18 cellular contexts compared by ENCODE assay signal in genomic region chr15:70016511-70016994, GRCh38.
DNase-seq lines count a peak whose midpoint lies in the region; ATAC-seq and TF ChIP-seq lines count a peak whose summit lies in the region.
"Had no signal": no experiment of that assay in that cellular context is flagged by ENCODE, and none has a peak within 500 bp of the region (broad histone marks: within the 10 kb centered on the region; RNA-seq: fewer than 3 reads in every experiment).

No MANE protein-coding gene starts in this region.

- no peak overlapping the region for H4K91ac ChIP-seq in H9 (ENCODE audit: insufficient read length, low read depth, low read length)

- no peak overlapping the region for H3K4me2 ChIP-seq in H9 (ENCODE audit: insufficient read depth, insufficient read length, low read length)

- H3K9me3 Mint-ChIP-seq in H9: no peaks in the 10 kb centered on the region; a peak in 2 of 5 replicates
- no peaks in the 10 kb centered on the region for H3K9me3 Mint-ChIP-seq in endothelial cell (ENCODE audit: unreplicated experiment)
- H3K9me3 Mint-ChIP-seq: activated T-cell treated with anti-CD3 and anti-CD28 coated beads, Interleukin-2, amount 50 U/mL, for 72 hours had no signal

- no CpG with 5 or more reads among the region's 6 CpGs for WGBS in H9 (ENCODE audit: extremely low coverage, insufficient read length, low lambda C conversion rate)

- H3K27me3 Mint-ChIP-seq in H9 (ENCODE audit: low read depth): peaks cover 20% of the 10 kb centered on the region
- peaks cover 9% of the 10 kb centered on the region for H3K27me3 Mint-ChIP-seq in endothelial cell (ENCODE audit: unreplicated experiment)

- H3K79me1 ChIP-seq in H9 (ENCODE audit: insufficient read depth, low read depth, low read length, poor library complexity, severe bottlenecking): no peaks in the 10 kb centered on the region

- no peak overlapping the region for H4K5ac ChIP-seq in H9 (ENCODE audit: insufficient read length, low read depth, low read length)

- H3K14ac ChIP-seq in H9 (ENCODE audit: insufficient read depth, low read length): 0 out of 2 replicates have a peak overlapping the region, but pooled peaks have one; percentile 43

- no peaks in the 10 kb centered on the region for H3K9me3 ChIP-seq in H9 (ENCODE audit: control insufficient read depth, low read depth, low read length)
- H3K9me3 ChIP-seq: left lung had no signal

- H3K27me3 ChIP-seq in GM06990 (replicated peaks; ENCODE audit: control insufficient read depth, insufficient read depth, low read length) (no peaks in the 10 kb centered on the region), H9 (ENCODE audit: insufficient read depth, low read length) (no peaks in the 10 kb centered on the region)
- H3K27me3 ChIP-seq: left lung had no signal

- H3K79me2 ChIP-seq in H9 (ENCODE audit: insufficient read depth, low read length): no peaks in the 10 kb centered on the region

- DNase-seq in GM06990 (ENCODE audit: extremely low read depth, insufficient read length): peak; percentile 73
- no peak for DNase-seq in H9
- DNase-seq in endothelial cell (ENCODE audit: low spot score): no peak
- DNase-seq in activated CD4-positive, CD25-positive, alpha-beta regulatory T cell treated with anti-CD3 and anti-CD28 coated beads, Interleukin-2, amount 50 U/mL, for 72 hours: no peak
- DNase-seq in NOMO-1 (lab: John Stamatoyannopoulos, UW; ENCODE audit: unreplicated experiment in 2 of 2): no peak
- DNase-seq: activated CD4-positive, alpha-beta T cell treated with anti-CD3 and anti-CD28 coated beads for 48 hours; activated T-cell treated with anti-CD3 and anti-CD28 coated beads, Interleukin-2, amount 50 U/mL, for 72 hours; AML-193; left lung; NCI-H1092; NCI-H446; nephron progenitor cell; right cardiac atrium; stimulated activated CD4-positive, alpha-beta T cell treated with anti-CD3 and anti-CD28 coated beads, Interleukin-4, amount 100 ng/mL, for 24 hours; stimulated activated naive B cell treated with anti-CD40 and anti-IgM and Interleukin-4, amounts not matched to agents 10 μg/mL and 1 μg/mL and 100 μg/mL, for 72 hours had no signal

- no peak overlapping the region for H2BK120ac ChIP-seq in H9 (ENCODE audit: low read depth, low read length, poor library complexity, severe bottlenecking)

- no peak overlapping the region for H3K56ac ChIP-seq in H9 (ENCODE audit: insufficient read length, low read depth, low read length)

- H3K36me3 ChIP-seq in GM06990 (ENCODE audit: control insufficient read depth, insufficient read depth, low read length): no peaks in the 10 kb centered on the region
- H3K36me3 ChIP-seq: left lung had no signal

- H3K4me3 Mint-ChIP-seq in H9 (no peak overlapping the region), endothelial cell (ENCODE audit: unreplicated experiment) (peak overlapping the region; percentile 2)
- H3K4me3 Mint-ChIP-seq: activated T-cell treated with anti-CD3 and anti-CD28 coated beads, Interleukin-2, amount 50 U/mL, for 72 hours had no signal

- H3K4me1 ChIP-seq in H9 (ENCODE audit: insufficient read depth, low read length): no peaks in the 10 kb centered on the region; the same call in 1 of the 2 replicates
- H3K4me1 ChIP-seq: left lung had no signal

- no peak overlapping the region for H4K8ac ChIP-seq in H9 (replicated peaks; ENCODE audit: insufficient read length, low read depth, low read length)

- peaks cover 0 to 4% (median 0%) of the 10 kb centered on the region in 3 experiments; a peak in 1 of 7 replicates for H3K36me3 Mint-ChIP-seq in H9 (ENCODE audit: insufficient read depth in 1 of 3, low read depth in 3 of 3)
- peaks cover 5% of the 10 kb centered on the region for H3K36me3 Mint-ChIP-seq in endothelial cell (ENCODE audit: low read depth, unreplicated experiment)

- no peak overlapping the region for H3K18ac ChIP-seq in H9 (ENCODE audit: insufficient read length, low read depth, low read length)

- TF ChIP-seq CTCF in GM06990 (IDR thresholded peaks at IDR 0.05; ENCODE audit: insufficient read depth, low read length, poor library complexity, severe bottlenecking) (no peak), H9 (conservative IDR thresholded peaks at IDR 0.05) (no peak), endothelial cell (IDR thresholded peaks at IDR 0.05; ENCODE audit: unreplicated experiment) (no peak)

- H2BK20ac ChIP-seq in H9 (ENCODE audit: low read depth, low read length, poor library complexity, severe bottlenecking): no peak overlapping the region

- no peak overlapping the region for H2BK12ac ChIP-seq in H9 (ENCODE audit: insufficient read length, low read depth, low read length)

- H3K9ac ChIP-seq in H9 (ENCODE audit: extremely low read depth, insufficient read length, low read length): no peak overlapping the region

- no peaks in the 10 kb centered on the region for H3K23me2 ChIP-seq in H9 (ENCODE audit: insufficient read length, low read depth, low read length, poor library complexity, severe bottlenecking)

- H3K4me3 ChIP-seq in GM06990 (replicated peaks; ENCODE audit: low read depth, low read length): no peak overlapping the region
- H3K4me3 ChIP-seq: left lung had no signal

- peaks cover 30 to 36% of the 10 kb centered on the region in 2 experiments for H3K4me1 Mint-ChIP-seq in H9
- H3K4me1 Mint-ChIP-seq in endothelial cell (ENCODE audit: unreplicated experiment): peaks cover 15% of the 10 kb centered on the region

- no peak overlapping the region for H3K27ac Mint-ChIP-seq in H9
- H3K27ac Mint-ChIP-seq in endothelial cell (ENCODE audit: unreplicated experiment): no peak overlapping the region
- H3K27ac Mint-ChIP-seq: activated T-cell treated with anti-CD3 and anti-CD28 coated beads, Interleukin-2, amount 50 U/mL, for 72 hours had no signal

- no peak overlapping the region for H2BK15ac ChIP-seq in H9 (ENCODE audit: low read depth, low read length)

- no peak overlapping the region for H2BK5ac ChIP-seq in H9 (ENCODE audit: insufficient read length, low read length)

- no peak overlapping the region for H3K4ac ChIP-seq in H9 (ENCODE audit: low read depth, low read length)

- no peaks in the 10 kb centered on the region for H4K20me1 ChIP-seq in H9 (ENCODE audit: control insufficient read depth, insufficient read depth, insufficient read length)

- peak; percentile 27 for ATAC-seq in GM18520 (IDR thresholded peaks at IDR 0.05; ENCODE audit: unreplicated experiment)
- no peak for ATAC-seq in GM19328 (IDR thresholded peaks at IDR 0.05; ENCODE audit: unreplicated experiment)
- no peak for ATAC-seq in GM19023 (IDR thresholded peaks at IDR 0.05; ENCODE audit: unreplicated experiment)
- ATAC-seq: activated T-cell treated with anti-CD3 and anti-CD28 coated beads, Interleukin-2, amount 50 U/mL, for 72 hours; left lung; right cardiac atrium had no signal

- H2AK5ac ChIP-seq in H9 (ENCODE audit: insufficient read length, low read length): no peak overlapping the region

- H3K23ac ChIP-seq in H9 (ENCODE audit: insufficient read length, low read depth, low read length): no peak overlapping the region

- no peak overlapping the region for H3K27ac ChIP-seq in H9 (ENCODE audit: insufficient read length, low read depth, low read length)
- H3K27ac ChIP-seq: left lung had no signal

- H3T11ph ChIP-seq in H9 (ENCODE audit: low read length): no peak overlapping the region

- H2AFZ ChIP-seq in H9 (ENCODE audit: low read length): no peak overlapping the region
